ENCODE assay signal across 9 cellular contexts in the genomic region with DNA sequence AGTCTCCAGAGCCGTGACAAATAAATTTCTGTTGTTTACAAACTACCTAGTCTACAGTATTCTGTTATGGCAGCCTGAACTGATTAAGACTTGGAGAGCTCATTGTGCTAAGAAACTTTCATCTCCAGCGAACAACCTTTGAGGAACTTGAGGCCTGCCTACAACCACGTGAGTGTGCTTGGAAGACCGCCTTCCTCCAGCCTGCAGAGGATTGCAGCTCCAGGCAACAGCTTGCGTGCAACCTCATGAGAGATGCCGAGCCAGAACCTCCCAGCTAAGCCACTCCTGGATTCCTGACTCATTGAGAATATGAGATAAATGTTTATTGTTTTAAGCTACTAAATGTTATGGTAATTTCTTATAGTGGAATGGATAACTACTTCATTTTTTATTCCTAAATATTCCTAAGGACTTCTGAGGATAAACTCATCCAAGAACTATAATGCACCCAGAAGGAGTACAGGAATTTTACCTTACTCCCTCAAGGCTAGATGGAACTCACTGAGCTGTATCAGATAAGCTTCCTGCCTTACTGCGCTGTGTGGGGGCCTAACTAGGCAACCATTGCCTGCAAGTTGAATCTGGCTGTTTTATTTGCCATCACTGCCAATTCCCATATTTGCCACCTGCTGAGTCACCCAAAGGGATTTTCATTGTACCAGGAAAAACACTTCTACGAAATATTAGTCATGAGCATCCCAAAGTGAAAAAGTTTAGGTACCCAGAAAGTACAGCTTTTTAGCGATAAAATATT. TPM values are rescaled to one million over a fixed set of nuclear protein-coding genes. Genes with fewer than 3 reads are reported as not detected.
A peak's percentile ranks its signal among the peaks of the same experiment; 100 is the strongest.
DNase-seq lines count a peak whose midpoint lies in the region; ATAC-seq and TF ChIP-seq lines count a peak whose summit lies in the region.
"Had no signal": no experiment of that assay in that cellular context is flagged by ENCODE, and none has a peak within 500 bp of the region (broad histone marks: within the 10 kb centered on the region; RNA-seq: fewer than 3 reads in every experiment).

No MANE protein-coding gene starts in this region.

- H3K36me3 Mint-ChIP-seq in chondrocyte (ENCODE audit: low read depth): no peaks in the 10 kb centered on the region
- no peaks in the 10 kb centered on the region for H3K36me3 Mint-ChIP-seq in type B pancreatic cell
- H3K36me3 Mint-ChIP-seq in activated naive CD8-positive, alpha-beta T cell treated with anti-CD3 and anti-CD28 coated beads, Interleukin-2, amount 50 U/mL, for 24 hours (ENCODE audit: low read depth): no peaks in the 10 kb centered on the region
- no peaks in the 10 kb centered on the region for H3K36me3 Mint-ChIP-seq in activated T-helper 17 cell treated with anti-CD3 and anti-CD28 coated beads, Interleukin-2, amount 50 U/mL, for 72 hours (ENCODE audit: low read depth)

- peak; percentile 52 to 77 for ATAC-seq in lower lobe of right lung
- ATAC-seq in activated naive CD8-positive, alpha-beta T cell treated with anti-CD3 and anti-CD28 coated beads, Interleukin-2, amount 50 U/mL, for 24 hours: no peak
- ATAC-seq in activated T-helper 17 cell treated with anti-CD3 and anti-CD28 coated beads, Interleukin-2, amount 50 U/mL, for 72 hours (replicated peaks): no peak

- H3K27me3 ChIP-seq in lower lobe of right lung (ENCODE audit: low read depth): no peaks in the 10 kb centered on the region

- H3K36me3 ChIP-seq in lower lobe of right lung: no peaks in the 10 kb centered on the region

- no peak overlapping the region for H3K27ac ChIP-seq in lower lobe of right lung

- no peak overlapping the region for H3K4me3 ChIP-seq in lower lobe of right lung

- H3K27me3 Mint-ChIP-seq in chondrocyte (ENCODE audit: low read depth) (no peaks in the 10 kb centered on the region), type B pancreatic cell (no peaks in the 10 kb centered on the region)
- H3K27me3 Mint-ChIP-seq in activated naive CD8-positive, alpha-beta T cell treated with anti-CD3 and anti-CD28 coated beads, Interleukin-2, amount 50 U/mL, for 24 hours: no peaks in the 10 kb centered on the region
- peaks cover 4% of the 10 kb centered on the region for H3K27me3 Mint-ChIP-seq in activated T-helper 17 cell treated with anti-CD3 and anti-CD28 coated beads, Interleukin-2, amount 50 U/mL, for 72 hours

- no peaks in the 10 kb centered on the region for H3K9me3 Mint-ChIP-seq in chondrocyte (ENCODE audit: low read depth)
- peaks cover 4% of the 10 kb centered on the region for H3K9me3 Mint-ChIP-seq in type B pancreatic cell
- H3K9me3 Mint-ChIP-seq in activated naive CD8-positive, alpha-beta T cell treated with anti-CD3 and anti-CD28 coated beads, Interleukin-2, amount 50 U/mL, for 24 hours: no peaks in the 10 kb centered on the region
- H3K9me3 Mint-ChIP-seq in activated T-helper 17 cell treated with anti-CD3 and anti-CD28 coated beads, Interleukin-2, amount 50 U/mL, for 72 hours: no peaks in the 10 kb centered on the region

- peaks cover 7% of the 10 kb centered on the region for H3K4me1 Mint-ChIP-seq in chondrocyte (ENCODE audit: low read depth)
- H3K4me1 Mint-ChIP-seq in type B pancreatic cell (ENCODE audit: unreplicated experiment): peaks cover 5% of the 10 kb centered on the region
- no peaks in the 10 kb centered on the region for H3K4me1 Mint-ChIP-seq in activated naive CD8-positive, alpha-beta T cell treated with anti-CD3 and anti-CD28 coated beads, Interleukin-2, amount 50 U/mL, for 24 hours
- H3K4me1 Mint-ChIP-seq in activated T-helper 17 cell treated with anti-CD3 and anti-CD28 coated beads, Interleukin-2, amount 50 U/mL, for 72 hours: no peaks in the 10 kb centered on the region

- H3K27ac Mint-ChIP-seq in chondrocyte (ENCODE audit: unreplicated experiment) (peak overlapping the region; percentile 1), type B pancreatic cell (peak overlapping the region; percentile 70)
- no peak overlapping the region for H3K27ac Mint-ChIP-seq in activated naive CD8-positive, alpha-beta T cell treated with anti-CD3 and anti-CD28 coated beads, Interleukin-2, amount 50 U/mL, for 24 hours
- no peak overlapping the region for H3K27ac Mint-ChIP-seq in activated T-helper 17 cell treated with anti-CD3 and anti-CD28 coated beads, Interleukin-2, amount 50 U/mL, for 72 hours

- H3K9me3 ChIP-seq in lower lobe of right lung: no peaks in the 10 kb centered on the region

- DNase-seq in M059J (ENCODE audit: low read depth): peak; percentile 98
- DNase-seq in chondrocyte (ENCODE audit: low spot score): no peak
- DNase-seq in lower lobe of right lung: peak; percentile 68
- DNase-seq in type B pancreatic cell (ENCODE audit: extremely low spot score, unreplicated experiment): no peak
- no peak for DNase-seq in activated naive CD8-positive, alpha-beta T cell treated with anti-CD3 and anti-CD28 coated beads, Interleukin-2, amount 50 U/mL, for 24 hours
- no peak for DNase-seq in DMS 273 (lab: John Stamatoyannopoulos, UW; ENCODE audit: unreplicated experiment)
- DNase-seq: glutamatergic neuron; stimulated activated CD4-positive, alpha-beta T cell treated with anti-CD3 and anti-CD28 coated beads, Interleukin-2, amount 100 ng/mL, for 24 hours had no signal

- H3K4me3 Mint-ChIP-seq in chondrocyte (ENCODE audit: unreplicated experiment): no peak overlapping the region
- H3K4me3 Mint-ChIP-seq in type B pancreatic cell: peak overlapping the region; percentile 25
- no peak overlapping the region for H3K4me3 Mint-ChIP-seq in activated naive CD8-positive, alpha-beta T cell treated with anti-CD3 and anti-CD28 coated beads, Interleukin-2, amount 50 U/mL, for 24 hours
- no peak overlapping the region for H3K4me3 Mint-ChIP-seq in activated T-helper 17 cell treated with anti-CD3 and anti-CD28 coated beads, Interleukin-2, amount 50 U/mL, for 72 hours

- TF ChIP-seq CTCF in chondrocyte (IDR thresholded peaks at IDR 0.05) (no peak), lower lobe of right lung (IDR thresholded peaks at IDR 0.05) (no peak), type B pancreatic cell (conservative IDR thresholded peaks at IDR 0.05) (no peak)

- H3K4me1 ChIP-seq in lower lobe of right lung: no peaks in the 10 kb centered on the region

- intact Hi-C loops in lower lobe of right lung (cut with DNase I): no loop called here

RNA-seq across cellular contexts. Expression of a gene that starts 17.6 kb away (rescaled TPM):
- total RNA-seq in M059J (2014; rRNA removed; shearing (Covaris generic)): not detected in 2 replicates
- total RNA-seq in chondrocyte (not detected in 3 replicates), lower lobe of right lung (0.56 TPM), type B pancreatic cell (ENCODE audit: low replicate concordance) (0.34 and 0.36 TPM in 2 replicates)
- total RNA-seq in activated T-helper 17 cell treated with anti-CD3 and anti-CD28 coated beads, Interleukin-2, amount 50 U/mL, for 72 hours: under 1 TPM in 1 of 2 donors, not detected in 1; 0.95 TPM

RNA-seq across cellular contexts. Expression of a gene that starts 42.2 kb away (rescaled TPM):
- 61.7 and 82.1 TPM in 2 replicates for total RNA-seq in M059J (2014; rRNA removed; shearing (Covaris generic))
- total RNA-seq in chondrocyte: 32.5 to 36.1 TPM (median 35.6 TPM) in 3 replicates
- total RNA-seq in lower lobe of right lung: 50.2 TPM
- 32.5 and 41.4 TPM in 2 replicates for total RNA-seq in type B pancreatic cell (ENCODE audit: low replicate concordance)
- 10 to 100 TPM; 51.7 to 52.3 TPM for total RNA-seq in activated T-helper 17 cell treated with anti-CD3 and anti-CD28 coated beads, Interleukin-2, amount 50 U/mL, for 72 hours

RNA-seq across cellular contexts. Expression of a gene that starts 42.3 kb away (rescaled TPM):
- 30.1 and 60.1 TPM in 2 replicates for total RNA-seq in M059J (2014; rRNA removed; shearing (Covaris generic))
- total RNA-seq in chondrocyte (67.9 to 75.1 TPM (median 74.5 TPM) in 3 replicates), lower lobe of right lung (92.5 TPM), type B pancreatic cell (ENCODE audit: low replicate concordance) (40.2 and 54.0 TPM in 2 replicates)
- 10 to 100 TPM; 51.2 to 54.8 TPM for total RNA-seq in activated T-helper 17 cell treated with anti-CD3 and anti-CD28 coated beads, Interleukin-2, amount 50 U/mL, for 72 hours

Comparison
In these comparisons a context has a peak if more than half of its experiments do, and no peak if none do; other contexts are left out.
1. DNase-seq: peak in M059J (single experiment) and lower lobe of right lung (single experiment); none in chondrocyte (single experiment), type B pancreatic cell (single experiment), activated naive CD8-positive, alpha-beta T cell treated with anti-CD3 and anti-CD28 coated beads, Interleukin-2, amount 50 U/mL, for 24 hours (single experiment) and DMS 273 (single experiment).
2. H3K27ac Mint-ChIP-seq: peak in chondrocyte (single experiment) and type B pancreatic cell (single experiment); none in activated naive CD8-positive, alpha-beta T cell treated with anti-CD3 and anti-CD28 coated beads, Interleukin-2, amount 50 U/mL, for 24 hours (single experiment) and activated T-helper 17 cell treated with anti-CD3 and anti-CD28 coated beads, Interleukin-2, amount 50 U/mL, for 72 hours (single experiment).
3. ATAC-seq: peak in lower lobe of right lung (2 of 2); none in activated naive CD8-positive, alpha-beta T cell treated with anti-CD3 and anti-CD28 coated beads, Interleukin-2, amount 50 U/mL, for 24 hours (single experiment) and activated T-helper 17 cell treated with anti-CD3 and anti-CD28 coated beads, Interleukin-2, amount 50 U/mL, for 72 hours (single experiment).